ENCODE assay signal across 10 cellular contexts in genomic region chr12:50618864-50619609, GRCh38.
A peak's percentile ranks its signal among the peaks of the same experiment; 100 is the strongest.
DNase-seq lines count a peak whose midpoint lies in the region; ATAC-seq and TF ChIP-seq lines count a peak whose summit lies in the region.
"Had no signal": no experiment of that assay in that cellular context is flagged by ENCODE, and none has a peak within 500 bp of the region (broad histone marks: within the 10 kb centered on the region; RNA-seq: fewer than 3 reads in every experiment).

No MANE protein-coding gene starts in this region.

- H3K27me3 ChIP-seq in RWPE2 (ENCODE audit: insufficient read depth, poor library complexity, severe bottlenecking) (no peaks in the 10 kb centered on the region), foreskin keratinocyte (no peaks in the 10 kb centered on the region), smooth muscle cell (ENCODE audit: low read depth) (no peaks in the 10 kb centered on the region)
- H3K27me3 ChIP-seq: BLaER1 had no signal

- H3K9me3 ChIP-seq in RWPE2 (ENCODE audit: severe bottlenecking) (no peaks in the 10 kb centered on the region), smooth muscle cell (replicated peaks; ENCODE audit: low read depth) (no peaks in the 10 kb centered on the region)
- H3K9me3 ChIP-seq: BLaER1 had no signal

- H3K9ac ChIP-seq in smooth muscle cell (ENCODE audit: low read depth), result peak overlapping the region; percentile 83
- H3K9ac ChIP-seq: BLaER1 had no signal

- peak overlapping the region; percentile 41 to 90 for H3K27ac Mint-ChIP-seq in activated naive CD4-positive, alpha-beta T cell treated with anti-CD3 and anti-CD28 coated beads, Interleukin-2, amount 50 U/mL, for 72 hours

- H3K9me3 Mint-ChIP-seq in activated naive CD4-positive, alpha-beta T cell treated with anti-CD3 and anti-CD28 coated beads, Interleukin-2, amount 50 U/mL, for 72 hours, result no peaks in the 10 kb centered on the region

- H3K4me1 ChIP-seq in RWPE2 (ENCODE audit: insufficient read depth, poor library complexity, severe bottlenecking) (peaks cover 67% of the 10 kb centered on the region), foreskin keratinocyte (peaks cover 62% of the 10 kb centered on the region), smooth muscle cell (ENCODE audit: low read depth) (peaks cover 59% of the 10 kb centered on the region)

- H3K27ac ChIP-seq in RWPE2 (ENCODE audit: poor library complexity, severe bottlenecking) (peak overlapping the region; percentile 99), foreskin keratinocyte (peak overlapping the region; percentile 93), smooth muscle cell (ENCODE audit: low read depth) (peak overlapping the region; percentile 97)
- H3K27ac ChIP-seq: BLaER1 had no signal

- no peak for ATAC-seq in activated naive CD4-positive, alpha-beta T cell treated with anti-CD3 and anti-CD28 coated beads, Interleukin-2, amount 50 U/mL, for 72 hours
- ATAC-seq in RWPE2 (ENCODE audit: low read depth) (peak; percentile 74), foreskin keratinocyte (peak; percentile 42), HG03175 (IDR thresholded peaks at IDR 0.05; ENCODE audit: unreplicated experiment) (no peak), HG02938 (IDR thresholded peaks at IDR 0.05; ENCODE audit: unreplicated experiment) (no peak), HG03108 (IDR thresholded peaks at IDR 0.05; ENCODE audit: unreplicated experiment) (no peak)

- no peaks in the 10 kb centered on the region for H3K36me3 ChIP-seq in RWPE2 (ENCODE audit: low read depth)
- H3K36me3 ChIP-seq in smooth muscle cell (ENCODE audit: low read depth), result no peaks in the 10 kb centered on the region
- H3K36me3 ChIP-seq: BLaER1 had no signal

- WGBS in smooth muscle cell (ENCODE audit: low lambda C conversion rate), result 15% methylated on average over 7 of the region's 7 CpGs

- H3F3A ChIP-seq in smooth muscle cell (ENCODE audit: low read depth), result peaks cover 26% of the 10 kb centered on the region

- peaks cover 28% of the 10 kb centered on the region for H3K79me2 ChIP-seq in smooth muscle cell (ENCODE audit: low read depth)

- TF ChIP-seq CTCF in RWPE2 (IDR thresholded peaks at IDR 0.05; ENCODE audit: poor library complexity, severe bottlenecking) (no peak), foreskin keratinocyte (conservative IDR thresholded peaks at IDR 0.05) (no peak), smooth muscle cell (IDR thresholded peaks at IDR 0.05; ENCODE audit: borderline replicate concordance, insufficient read depth, poor library complexity, severe bottlenecking) (no peak)

- H2AFZ ChIP-seq in smooth muscle cell (ENCODE audit: low read depth), result no peak overlapping the region

- no peaks in the 10 kb centered on the region for H4K20me1 ChIP-seq in smooth muscle cell (ENCODE audit: low read depth)

- DNase-seq in activated naive CD4-positive, alpha-beta T cell treated with anti-CD3 and anti-CD28 coated beads, Interleukin-2, amount 50 U/mL, for 72 hours (ENCODE audit: low spot score in 2 of 2), result no peak
- DNase-seq in activated naive CD4-positive, alpha-beta T cell treated with Interleukin-2 at 50 U/mL for 16 hours, result no peak
- DNase-seq in RWPE2 (ENCODE audit: low spot score), result peak; percentile 66
- peak; percentile 88 to 93 for DNase-seq in foreskin keratinocyte
- DNase-seq in smooth muscle cell (lab: John Stamatoyannopoulos, UW; ENCODE audit: unreplicated experiment), result no peak
- DNase-seq: NCI-H146 had no signal

- no peaks in the 10 kb centered on the region for H3K36me3 Mint-ChIP-seq in activated naive CD4-positive, alpha-beta T cell treated with anti-CD3 and anti-CD28 coated beads, Interleukin-2, amount 50 U/mL, for 72 hours

- H3K4me2 ChIP-seq in smooth muscle cell, result peak overlapping the region; percentile 65
- H3K4me2 ChIP-seq: BLaER1 had no signal

- H3K4me3 ChIP-seq in RWPE2 (ENCODE audit: severe bottlenecking) (no peak overlapping the region), smooth muscle cell (no peak overlapping the region)
- H3K4me3 ChIP-seq: BLaER1 had no signal

Comparison
In these comparisons a context has a peak if more than half of its experiments do, and no peak if none do; other contexts are left out.
1. ATAC-seq: peak in RWPE2 (single experiment) and foreskin keratinocyte (single experiment); none in activated naive CD4-positive, alpha-beta T cell treated with anti-CD3 and anti-CD28 coated beads, Interleukin-2, amount 50 U/mL, for 72 hours (0 of 2), HG03175 (single experiment), HG02938 (single experiment) and HG03108 (single experiment).
2. DNase-seq: peak in RWPE2 (single experiment) and foreskin keratinocyte (2 of 2); none in activated naive CD4-positive, alpha-beta T cell treated with anti-CD3 and anti-CD28 coated beads, Interleukin-2, amount 50 U/mL, for 72 hours (0 of 2), activated naive CD4-positive, alpha-beta T cell treated with Interleukin-2 at 50 U/mL for 16 hours (single experiment) and smooth muscle cell (single experiment).
3. Peak in every context shown above with its lines, with median percentiles within 50 percentile points of each other: H3K27ac ChIP-seq.